In the genomic region with DNA sequence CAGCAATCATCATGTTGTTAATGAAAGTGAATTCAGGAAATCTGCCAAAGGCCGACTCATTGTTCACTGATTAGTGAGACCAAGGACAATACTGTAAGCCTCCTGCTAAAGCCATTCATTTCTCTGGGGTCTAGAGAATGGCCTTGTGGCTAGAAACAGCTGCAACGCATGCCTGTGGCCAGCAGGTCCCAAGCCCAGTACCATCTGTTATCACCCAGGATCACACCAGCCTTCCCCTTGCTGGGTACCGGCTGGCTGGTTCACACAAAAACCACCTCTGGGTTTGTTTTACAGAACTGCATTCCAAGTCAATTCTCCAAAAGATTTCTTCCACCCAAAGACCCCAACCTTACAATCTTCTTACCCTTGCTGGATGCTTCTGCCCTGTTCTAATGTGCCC, we compare ENCODE assay signal across 10 cellular contexts. TPM values are rescaled to one million over a fixed set of nuclear protein-coding genes. Genes with fewer than 3 reads are reported as not detected.
DNase-seq lines count a peak whose midpoint lies in the region; ATAC-seq and TF ChIP-seq lines count a peak whose summit lies in the region.
"Had no signal": no experiment of that assay in that cellular context is flagged by ENCODE, and none has a peak within 500 bp of the region (broad histone marks: within the 10 kb centered on the region; RNA-seq: fewer than 3 reads in every experiment).

No MANE protein-coding gene starts in this region.

- H3K9ac ChIP-seq in HUES6 (ENCODE audit: low read length): peak overlapping the region; percentile 79
- no peak overlapping the region for H3K9ac ChIP-seq in smooth muscle cell (ENCODE audit: low read depth)

- no peak for TF ChIP-seq POLR2A in thyroid gland (IDR thresholded peaks at IDR 0.05)

- H3K4me1 ChIP-seq in HUES6 (ENCODE audit: control insufficient read depth, insufficient read depth, low read length) (peaks cover 21% of the 10 kb centered on the region; the same call in 1 of the 2 replicates), smooth muscle cell (ENCODE audit: low read depth) (peaks cover 20% of the 10 kb centered on the region), thyroid gland (no peaks in the 10 kb centered on the region)

- H3K79me2 ChIP-seq in smooth muscle cell (ENCODE audit: low read depth): no peaks in the 10 kb centered on the region

- H2AFZ ChIP-seq in smooth muscle cell (ENCODE audit: low read depth): no peak overlapping the region

- peaks cover 31% of the 10 kb centered on the region for H3K9me3 ChIP-seq in HUES6 (ENCODE audit: control insufficient read depth, insufficient read depth, low read depth, low read length)
- H3K9me3 ChIP-seq in iPS-18c (ENCODE audit: control insufficient read depth, insufficient read depth, low read length): peaks cover 2% of the 10 kb centered on the region
- no peaks in the 10 kb centered on the region for H3K9me3 ChIP-seq in smooth muscle cell (replicated peaks; ENCODE audit: low read depth)
- no peaks in the 10 kb centered on the region for H3K9me3 ChIP-seq in thyroid gland

- peak overlapping the region; percentile 71 for H3K4me3 ChIP-seq in HUES6 (ENCODE audit: low read depth, low read length)
- peak overlapping the region; percentile 52; the same call in 1 of the 2 replicates for H3K4me3 ChIP-seq in iPS-18c (ENCODE audit: insufficient read depth, low read depth, low read length)
- H3K4me3 ChIP-seq in smooth muscle cell: no peak overlapping the region
- no peak overlapping the region for H3K4me3 ChIP-seq in thyroid gland (replicated peaks in 1 of 3)

- H3K4me2 ChIP-seq in smooth muscle cell: peak overlapping the region; percentile 92

- H3K27ac ChIP-seq in HUES6 (ENCODE audit: low read depth, low read length) (peak overlapping the region; percentile 78; the same call in 1 of the 2 replicates), smooth muscle cell (ENCODE audit: low read depth) (no peak overlapping the region), thyroid gland (no peak overlapping the region)

- H4K20me1 ChIP-seq in smooth muscle cell (ENCODE audit: low read depth): no peaks in the 10 kb centered on the region

- H3K27me3 ChIP-seq in HUES6 (ENCODE audit: control insufficient read depth, insufficient read depth, low read length) (no peaks in the 10 kb centered on the region), smooth muscle cell (ENCODE audit: low read depth) (peaks cover 6% of the 10 kb centered on the region), thyroid gland (no peaks in the 10 kb centered on the region)

- H3K36me3 ChIP-seq in HUES6 (ENCODE audit: control insufficient read depth, insufficient read depth, low read length): peaks cover 9% of the 10 kb centered on the region
- no peaks in the 10 kb centered on the region for H3K36me3 ChIP-seq in smooth muscle cell (ENCODE audit: low read depth)
- H3K36me3 ChIP-seq in thyroid gland: no peaks in the 10 kb centered on the region

- WGBS in smooth muscle cell (ENCODE audit: low lambda C conversion rate): 32% methylated on average over 3 of the region's 3 CpGs
- 84 to 85% methylated on average over 3 of the region's 3 CpGs for WGBS in thyroid gland, 2 donors

- TF ChIP-seq CTCF in smooth muscle cell (IDR thresholded peaks at IDR 0.05; ENCODE audit: borderline replicate concordance, insufficient read depth, poor library complexity, severe bottlenecking) (no peak), thyroid gland (IDR thresholded peaks at IDR 0.05) (no peak)

- H3F3A ChIP-seq in smooth muscle cell (ENCODE audit: low read depth): no peaks in the 10 kb centered on the region

- DNase-seq in amniotic epithelial cell (ENCODE audit: low read depth) (peak; percentile 74), smooth muscle cell (lab: John Stamatoyannopoulos, UW; ENCODE audit: unreplicated experiment) (no peak), thyroid gland (no peak)
- DNase-seq: activated naive CD8-positive, alpha-beta T cell treated with anti-CD3 and anti-CD28 coated beads, Interleukin-2, amount 50 U/mL, for 24 hours had no signal

- intact Hi-C loops in thyroid gland (cut with DNase I): loop anchor here (10.0 kb wide), 1 partner anchor 245 kb away; no protein-coding TSS in a partner anchor

- ATAC-seq in HG03469 (IDR thresholded peaks at IDR 0.05; ENCODE audit: unreplicated experiment) (no peak), HG03439 (IDR thresholded peaks at IDR 0.05; ENCODE audit: unreplicated experiment) (no peak)
- ATAC-seq: activated naive CD8-positive, alpha-beta T cell treated with anti-CD3 and anti-CD28 coated beads, Interleukin-2, amount 50 U/mL, for 24 hours had no signal

RNA-seq across cellular contexts. Expression of a gene that starts 1.1 kb away (rescaled TPM):
- 0.04 TPM in 1 of 2 replicates, not detected in the other for total RNA-seq in smooth muscle cell
- polyA plus RNA-seq in smooth muscle cell: 0.06 TPM in 1 of 2 replicates, not detected in the other
- total RNA-seq in thyroid gland: 1 to 10 TPM in 1 of 4 donors, under 1 TPM in 3; 0.34 to 1.1 (median 0.59) TPM
- total RNA-seq: G401, pulmonary artery endothelial cell had no signal

RNA-seq across cellular contexts. Expression of a gene that starts 16.0 kb away (rescaled TPM):
- total RNA-seq in smooth muscle cell (0.58 TPM in 1 of 2 replicates, not detected in the other), thyroid gland (under 1 TPM in 1 of 4 donors, not detected in 3; 0.94 TPM)
- not detected in 2 replicates for polyA plus RNA-seq in smooth muscle cell
- total RNA-seq: G401, pulmonary artery endothelial cell had no signal

RNA-seq across cellular contexts. Expression of a gene that starts 46.7 kb away (rescaled TPM):
- total RNA-seq in smooth muscle cell: not detected in 2 replicates
- polyA plus RNA-seq in smooth muscle cell: not detected in 2 replicates
- 10 to 100 TPM; 23.5 to 53.6 (median 39.8) TPM for total RNA-seq in thyroid gland
- total RNA-seq: G401 had no signal

Comparison
In these comparisons a context has a peak if more than half of its experiments do, and no peak if none do; other contexts are left out.
1. H3K4me3 ChIP-seq: peak in HUES6 (single experiment) and iPS-18c (single experiment); none in smooth muscle cell (single experiment) and thyroid gland (0 of 3).
2. RNA of a gene that starts 46.7 kb away (total RNA-seq): 23.5 to 53.6 TPM in thyroid gland; not detected in smooth muscle cell; every median in the first group is over 10 times any median in the second.